ENCODE assay signal across 22 cellular contexts in genomic region chr2:37291680-37292079, GRCh38. TPM values are rescaled to one million over a fixed set of nuclear protein-coding genes. Genes with fewer than 3 reads are reported as not detected.
"Had no signal": no experiment of that assay in that cellular context is flagged by ENCODE, and none has a peak within 500 bp of the region (broad histone marks: within the 10 kb centered on the region; RNA-seq: fewer than 3 reads in every experiment).

No MANE protein-coding gene starts in this region.

- H3K27me3 ChIP-seq: brain microvascular endothelial cell, cardiac muscle cell had no signal

- H3K4me3 Mint-ChIP-seq: activated CD4-positive, alpha-beta memory T cell treated with anti-CD3 and anti-CD28 coated beads, Interleukin-2, amount 10 ng/mL, durations not matched to agents 7 days and 5 days; activated naive CD4-positive, alpha-beta T cell treated with anti-CD3 and anti-CD28 coated beads for 36 hours; activated naive CD8-positive, alpha-beta T cell treated with anti-CD3 and anti-CD28 coated beads for 36 hours; activated T-helper 17 cell treated with anti-CD3 and anti-CD28 coated beads, Interleukin-2, amount 50 U/mL, for 72 hours; T-helper 1 cell treated with Interleukin-12 subunit alpha and Interleukin-12 subunit beta and Interleukin-4 antibody, amounts not matched to agents 30 μg/mL and 1 μg/mL, for 36 hours had no signal

- H3K4me3 ChIP-seq: cardiac muscle cell had no signal

- H3K27ac Mint-ChIP-seq: activated CD4-positive, alpha-beta memory T cell treated with anti-CD3 and anti-CD28 coated beads, Interleukin-2, amount 10 ng/mL, durations not matched to agents 7 days and 5 days; activated naive CD4-positive, alpha-beta T cell treated with anti-CD3 and anti-CD28 coated beads for 36 hours; activated naive CD8-positive, alpha-beta T cell treated with anti-CD3 and anti-CD28 coated beads for 36 hours; activated T-helper 17 cell treated with anti-CD3 and anti-CD28 coated beads, Interleukin-2, amount 50 U/mL, for 72 hours; T-helper 1 cell treated with Interleukin-12 subunit alpha and Interleukin-12 subunit beta and Interleukin-4 antibody, amounts not matched to agents 30 μg/mL and 1 μg/mL, for 36 hours had no signal

- DNase-seq: activated CD4-positive, alpha-beta memory T cell treated with anti-CD3 and anti-CD28 coated beads, Interleukin-2, amount 10 ng/mL, durations not matched to agents 7 days and 5 days; activated CD4-positive, alpha-beta T cell treated with anti-CD3 and anti-CD28 coated beads, Interleukin-2, amount 50 U/mL, for 1 hour; activated CD4-positive, CD25-positive, alpha-beta regulatory T cell; activated gamma-delta T cell; activated naive CD4-positive, alpha-beta T cell treated with anti-CD3 and anti-CD28 coated beads for 36 hours; activated naive CD8-positive, alpha-beta T cell treated with anti-CD3 and anti-CD28 coated beads for 36 hours; activated T-cell treated with anti-CD3 and anti-CD28 coated beads for 4 hours; activated T-cell treated with anti-CD3 and anti-CD28 coated beads, Interleukin-2, amount 50 U/mL, for 48 hours; brain microvascular endothelial cell; Karpas-422; NCI-H1105 treated with DMSO at 0.1 percent for 48 hours; NCI-H146; NCI-H187 treated with DMSO at 0.1 percent for 48 hours; NCI-H2081 treated with DMSO at 0.1 percent for 48 hours; NCI-H446; NCI-H524; PC-3; SHP77 treated with DMSO at 0.1 percent for 48 hours; T-helper 9 cell had no signal

- ATAC-seq: activated T-helper 17 cell treated with anti-CD3 and anti-CD28 coated beads, Interleukin-2, amount 50 U/mL, for 72 hours; PC-3 had no signal

- H3K4me1 Mint-ChIP-seq: activated CD4-positive, alpha-beta memory T cell treated with anti-CD3 and anti-CD28 coated beads, Interleukin-2, amount 10 ng/mL, durations not matched to agents 7 days and 5 days had no signal

- H3K27ac ChIP-seq: brain microvascular endothelial cell, cardiac muscle cell had no signal

- H3K27me3 Mint-ChIP-seq: activated CD4-positive, alpha-beta memory T cell treated with anti-CD3 and anti-CD28 coated beads, Interleukin-2, amount 10 ng/mL, durations not matched to agents 7 days and 5 days; activated naive CD8-positive, alpha-beta T cell treated with anti-CD3 and anti-CD28 coated beads for 36 hours; activated T-helper 17 cell treated with anti-CD3 and anti-CD28 coated beads, Interleukin-2, amount 50 U/mL, for 72 hours had no signal

- H3K9me3 Mint-ChIP-seq: activated CD4-positive, alpha-beta memory T cell treated with anti-CD3 and anti-CD28 coated beads, Interleukin-2, amount 10 ng/mL, durations not matched to agents 7 days and 5 days; activated naive CD4-positive, alpha-beta T cell treated with anti-CD3 and anti-CD28 coated beads for 36 hours; activated naive CD8-positive, alpha-beta T cell treated with anti-CD3 and anti-CD28 coated beads for 36 hours; activated T-helper 17 cell treated with anti-CD3 and anti-CD28 coated beads, Interleukin-2, amount 50 U/mL, for 72 hours; T-helper 1 cell treated with Interleukin-12 subunit alpha and Interleukin-12 subunit beta and Interleukin-4 antibody, amounts not matched to agents 30 μg/mL and 1 μg/mL, for 36 hours had no signal

RNA-seq across cellular contexts. Expression of gene QPCT, which starts 52.8 kb away (rescaled TPM):
- total RNA-seq: activated CD4-positive, alpha-beta memory T cell treated with anti-CD3 and anti-CD28 coated beads, Interleukin-2, amount 10 ng/mL, durations not matched to agents 7 days and 5 days; PC-3 had no signal
